ENCODE assay signal across 8 cellular contexts in the genomic region with DNA sequence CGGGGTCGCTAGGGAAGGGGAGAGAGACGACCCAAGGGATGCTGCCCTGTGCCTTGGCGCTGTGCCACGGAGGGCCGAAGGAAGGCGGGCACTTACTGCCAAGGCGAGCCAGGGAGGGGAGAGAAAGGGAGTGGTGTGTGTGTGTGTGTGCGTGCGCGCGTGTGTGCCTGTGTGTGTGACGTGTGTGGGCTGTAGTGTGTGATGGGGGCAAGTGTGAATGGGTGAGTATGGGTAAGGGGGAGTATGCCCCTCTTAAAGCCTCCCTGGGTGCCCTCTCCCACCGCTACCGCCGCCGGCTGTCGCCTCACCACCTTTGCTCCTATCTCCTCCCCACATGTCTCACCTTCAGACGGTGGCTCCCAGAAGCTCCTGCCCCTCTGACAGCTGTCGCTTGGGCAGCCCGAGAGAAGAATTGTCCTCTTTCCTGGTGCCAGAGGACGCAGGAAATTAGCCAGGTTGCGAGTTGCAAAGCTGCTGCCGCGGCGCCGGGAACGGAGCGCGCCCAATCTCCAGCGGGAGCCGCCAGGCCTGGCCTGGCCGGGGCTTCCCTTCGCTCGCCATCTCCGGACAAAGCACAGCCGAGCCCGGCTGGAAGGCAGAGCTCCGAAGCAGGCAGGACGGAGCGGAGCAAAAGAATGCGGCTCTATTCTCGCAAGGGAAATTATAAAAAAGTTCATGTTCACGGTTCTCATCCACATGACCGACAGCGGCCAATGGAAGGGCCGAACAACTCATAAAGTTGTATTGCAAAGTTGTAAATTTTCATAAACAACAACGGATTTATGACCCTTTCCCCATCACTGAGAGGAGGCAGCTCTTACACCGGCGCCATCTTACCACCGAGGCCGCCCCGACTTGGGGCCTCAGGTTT. TPM values are rescaled to one million over a fixed set of nuclear protein-coding genes. Genes with fewer than 3 reads are reported as not detected.
DNase-seq lines count a peak whose midpoint lies in the region; FAIRE-seq and TF ChIP-seq lines count a peak whose summit lies in the region.

A gene (minus strand): TSS at position 639 of the 871 bp plus-strand sequence. CDS start 41,943 bp downstream, outside the sequence.

- H3K79me2 ChIP-seq in H1 (ENCODE audit: control insufficient read depth in 1 of 2, insufficient read depth in 2 of 2, low read length in 2 of 2): no peaks in the 10 kb centered on the region

- no peak within 1 kb of the TSS for H3K4ac ChIP-seq in H1 (replicated peaks; ENCODE audit: insufficient read length, low read depth, low read length)

- peak within 1 kb of the TSS in 1 of 4 experiments; percentile 19; a peak in 1 of 8 replicates for H3K4me3 ChIP-seq in H1 (ENCODE audit: extremely low read depth in 1 of 4, insufficient read depth in 2 of 4, low read depth in 3 of 4, low read length in 4 of 4)

- no peak within 1 kb of the TSS for H2BK5ac ChIP-seq in H1 (ENCODE audit: low read depth, low read length)

- no peak within 1 kb of the TSS for H3K23ac ChIP-seq in H1 (ENCODE audit: insufficient read length)

- no peak for TF ChIP-seq CTCF in H1 (IDR thresholded peaks at IDR 0.05; ENCODE audit: control extremely low read depth in 1 of 3, insufficient read depth in 1 of 3, low read depth in 1 of 3, low read length in 3 of 3)
- no peak for TF ChIP-seq CTCF in GM20000 (IDR thresholded peaks at IDR 0.05; ENCODE audit: extremely low read depth, missing control alignments)

- H3K36me3 ChIP-seq in H1 (ENCODE audit: control insufficient read depth in 2 of 4, insufficient read depth in 4 of 4, low read length in 3 of 4): peaks cover 0 to 14% (median 0%) of the 10 kb centered on the region in 4 experiments; a peak in 1 of 8 replicates

- H3K9me3 ChIP-seq in H1 (ENCODE audit: insufficient read depth in 2 of 2, low read depth in 1 of 2, low read length in 1 of 2): peaks cover 0 to 10% of the 10 kb centered on the region in 2 experiments; a peak in 1 of 4 replicates

- peak within 1 kb of the TSS in 1 of 2 experiments; percentile 58; a peak in 3 of 4 replicates for H3K4me2 ChIP-seq in H1 (ENCODE audit: insufficient read depth in 1 of 2, low read depth in 2 of 2, low read length in 2 of 2)

- TF ChIP-seq POLR2A in H1 (IDR thresholded peaks at IDR 0.05; ENCODE audit: control extremely low read depth in 1 of 2, low read depth in 2 of 2, low read length in 2 of 2): no peak
- TF ChIP-seq POLR2A in GM12892 (IDR thresholded peaks at IDR 0.05; ENCODE audit: low read depth, low read length): no peak
- TF ChIP-seq POLR2A in H54 (IDR thresholded peaks at IDR 0.05; ENCODE audit: low read depth, low read length): no peak

- no peak within 1 kb of the TSS for H2BK12ac ChIP-seq in H1 (ENCODE audit: low read depth, low read length)

- peaks cover 29 to 47% of the 10 kb centered on the region in 2 experiments for H4K20me1 ChIP-seq in H1 (replicated peaks in 1 of 2; ENCODE audit: control insufficient read depth in 1 of 2, insufficient read depth in 2 of 2, low read length in 2 of 2)

- no peaks in the 10 kb centered on the region for H3K79me1 ChIP-seq in H1 (ENCODE audit: low read depth, low read length)

- peaks cover 98 to 100% (median 100%) of the 10 kb centered on the region in 4 experiments for H3K27me3 ChIP-seq in H1 (replicated peaks in 1 of 4; ENCODE audit: control insufficient read depth in 3 of 4, extremely low read depth in 1 of 4, insufficient read depth in 3 of 4, low read length in 3 of 4)

- no peak within 1 kb of the TSS for H3K18ac ChIP-seq in H1 (ENCODE audit: extremely low read depth, low read length)

- no peak within 1 kb of the TSS for H3K9ac ChIP-seq in H1 (replicated peaks in 1 of 4; ENCODE audit: extremely low read depth in 1 of 4, low read depth in 3 of 4, low read length in 3 of 4)

- no peak within 1 kb of the TSS for H3K56ac ChIP-seq in H1 (replicated peaks; ENCODE audit: insufficient read length, low read depth, low read length)

- no peak within 1 kb of the TSS for H4K5ac ChIP-seq in H1 (ENCODE audit: insufficient read length, low read depth, low read length)

- H2BK15ac ChIP-seq in H1 (ENCODE audit: low read length): no peak within 1 kb of the TSS

- H2BK20ac ChIP-seq in H1 (ENCODE audit: low read length): no peak within 1 kb of the TSS

- no peak for TF ChIP-seq EP300 in H1 (IDR thresholded peaks at IDR 0.05; ENCODE audit: borderline replicate concordance in 1 of 2, low read depth in 2 of 2, low read length in 2 of 2)

- 15% methylated on average over 48 of the region's 53 CpGs; no CpG with 5 or more reads in 1 of the 2 experiments for WGBS in H1 (ENCODE audit: extremely low coverage in 1 of 2, insufficient coverage in 1 of 2, insufficient read length in 1 of 2, insufficient replicate concordance in 2 of 2, low coverage in 1 of 2, low lambda C conversion rate in 2 of 2, missing lambda C conversion rate in 1 of 2), 2 experiments

- no peak for TF ChIP-seq RAD21 in H1 (IDR thresholded peaks at IDR 0.05 in 1 of 2, conservative IDR thresholded peaks at IDR 0.05 in 1 of 2; ENCODE audit: low read depth in 2 of 2, low read length in 2 of 2)

- POLR2A ChIA-PET in H1 (lab: Charles Lee; ENCODE audit: partially characterized antibody): interaction anchor here (1.9 kb wide), 1 partner anchor 9 kb away, joined by 5 read pairs; a partner anchor contains a TSS

- intact Hi-C loops in posterior vena cava (cut with DNase I): loop anchor here in 1 of 2 donors (10.0 kb wide), 1 partner anchor 957 kb away; no protein-coding TSS in a partner anchor

- peak; percentile 86 for DNase-seq in EH (ENCODE audit: low read depth)
- peak; percentile 81 for DNase-seq in NOMO-1 treated with dmso at 0.1 percent for 144 hours (lab: John Stamatoyannopoulos, UW; ENCODE audit: unreplicated experiment)
- DNase-seq in H1 (ENCODE audit: low read depth in 1 of 2, low spot score in 2 of 2): peak in 1 of 2 experiments; percentile 63
- peak; percentile 87 for DNase-seq in posterior vena cava (ENCODE audit: low spot score)
- DNase-seq in GM20000 (ENCODE audit: low spot score): no peak
- no peak for DNase-seq in HuH-7 (ENCODE audit: low spot score)
- no peak for DNase-seq in GM12892 (ENCODE audit: insufficient read length)
- no peak for DNase-seq in H54 (ENCODE audit: insufficient read length, low spot score)

- H2AK5ac ChIP-seq in H1 (ENCODE audit: low read depth, low read length): peak within 1 kb of the TSS; percentile 48; the same call in 1 of the 2 replicates

- peaks cover 0 to 8% (median 3%) of the 10 kb centered on the region in 4 experiments; a peak in 4 of 7 replicates for H3K4me1 ChIP-seq in H1 (replicated peaks in 1 of 4; ENCODE audit: control insufficient read depth in 3 of 4, insufficient read depth in 4 of 4, low read length in 3 of 4)

- H3K23me2 ChIP-seq in H1 (ENCODE audit: low read depth, low read length): peaks cover 2% of the 10 kb centered on the region; the same call in 1 of the 2 replicates

- H3K14ac ChIP-seq in H1 (ENCODE audit: insufficient read length): no peak within 1 kb of the TSS

- H2AFZ ChIP-seq in H1 (ENCODE audit: low read length): no peak within 1 kb of the TSS

- CTCF ChIA-PET in H1 (lab: Charles Lee; ENCODE audit: partially characterized antibody): interaction anchor here (0.8 to 12.5 kb wide), 11 partner anchors 7 to 472 kb away, joined by 3 to 123 read pairs (median 4); a partner anchor contains a TSS

- H2BK120ac ChIP-seq in H1 (replicated peaks; ENCODE audit: low read depth, low read length): no peak within 1 kb of the TSS

- H4K8ac ChIP-seq in H1 (ENCODE audit: extremely low read depth, insufficient read depth, low read length): no peak within 1 kb of the TSS

- H3K27ac ChIP-seq in H1 (ENCODE audit: low read depth, low read length): no peak within 1 kb of the TSS

- FAIRE-seq in H1 (lab: Jason Lieb, UNC) (no peak), GM12892 (lab: Jason Lieb, UNC) (no peak), H54 (lab: Jason Lieb, UNC) (no peak)

- H4K91ac ChIP-seq in H1 (replicated peaks; ENCODE audit: insufficient read length, low read length): no peak within 1 kb of the TSS

TF ChIP-seq in H1, 55 proteins besides CTCF, POLR2A, EP300 and RAD21:
- TF ChIP-seq HDAC2 (IDR thresholded peaks at IDR 0.05; ENCODE audit: borderline replicate concordance in 1 of 2, low read depth in 2 of 2, low read length in 2 of 2) (no peak), EZH2 (IDR thresholded peaks at IDR 0.05; ENCODE audit: low read depth, low read length, severe bottlenecking) (peak; percentile 97), PHF8 (conservative IDR thresholded peaks at IDR 0.05; ENCODE audit: low read depth, low read length) (no peak), SUZ12 (IDR thresholded peaks at IDR 0.05; ENCODE audit: low read length) (peak; percentile 93), RBBP5 (IDR thresholded peaks at IDR 0.05; ENCODE audit: borderline replicate concordance, low read depth, low read length) (no peak), TBP (IDR thresholded peaks at IDR 0.05; ENCODE audit: low read depth, low read length) (no peak)
- TF ChIP-seq, protein P1, sequence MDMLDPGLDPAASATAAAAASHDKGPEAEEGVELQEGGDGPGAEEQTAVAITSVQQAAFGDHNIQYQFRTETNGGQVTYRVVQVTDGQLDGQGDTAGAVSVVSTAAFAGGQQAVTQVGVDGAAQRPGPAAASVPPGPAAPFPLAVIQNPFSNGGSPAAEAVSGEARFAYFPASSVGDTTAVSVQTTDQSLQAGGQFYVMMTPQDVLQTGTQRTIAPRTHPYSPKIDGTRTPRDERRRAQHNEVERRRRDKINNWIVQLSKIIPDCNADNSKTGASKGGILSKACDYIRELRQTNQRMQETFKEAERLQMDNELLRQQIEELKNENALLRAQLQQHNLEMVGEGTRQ (IDR thresholded peaks at IDR 0.05; ENCODE audit: low read length): no peak

RNA-seq across cellular contexts. Expression of the gene that starts here (rescaled TPM):
- not detected in 2 replicates for total RNA-seq in H1 (2021; fragmentation: NEBNext Ultra II Directional; extraction: Animal tissue kit (Norgen Biotek cat#: 25700))
- polyA plus RNA-seq in H1 (2011; rRNA removed): not detected in 2 replicates
- not detected for polyA plus RNA-seq in H1 (2011; cell fraction: cytosol; rRNA removed)
- polyA plus RNA-seq in H1 (2011; cell fraction: nucleus; rRNA removed): not detected
- not detected in 4 replicates for polyA plus RNA-seq in H1 (2012, experiment 1 of 2)
- polyA plus RNA-seq in H1 (2012, experiment 2 of 2): not detected
- polyA plus RNA-seq in H1 (2013, experiment 1 of 2): not detected
- not detected for polyA plus RNA-seq in H1 (2013, experiment 2 of 2)
- not detected in 2 replicates for polyA minus RNA-seq in H1 (2011; rRNA and poly(A)+ RNA removed)
- not detected for polyA minus RNA-seq in H1 (2011; cell fraction: cytosol; rRNA and poly(A)+ RNA removed)
- polyA minus RNA-seq in H1 (2011; cell fraction: nucleus; rRNA and poly(A)+ RNA removed): not detected
- 1 to 10 TPM; 7.2 to 9.3 TPM for total RNA-seq in posterior vena cava
- polyA plus RNA-seq in GM12892 (2012; ENCODE audit: missing spikeins): not detected

Comparison
In these comparisons a context has a peak if more than half of its experiments do, and no peak if none do; other contexts are left out.
1. DNase-seq: peak in EH (single experiment), NOMO-1 treated with dmso at 0.1 percent for 144 hours (single experiment) and posterior vena cava (single experiment); none in GM20000 (single experiment), HuH-7 (single experiment), GM12892 (single experiment) and H54 (single experiment).